In genomic region chr6:160973311-160973710, GRCh38 we compare ENCODE assay signal across 1 cellular context.
TF ChIP-seq lines count a peak whose summit lies in the region.

No MANE protein-coding gene starts in this region.

TF ChIP-seq in WTC11, 78 proteins besides CTCF, POLR2A, EP300 and RAD21 (continued from another document):
- TF ChIP-seq MAX (CRISPR knock-in tag; IDR thresholded peaks at IDR 0.05) (no peak), OVOL2 (CRISPR knock-in tag; IDR thresholded peaks at IDR 0.05; ENCODE audit: borderline replicate concordance) (no peak), ATF6 (CRISPR knock-in tag; IDR thresholded peaks at IDR 0.05) (no peak), SOX15 (CRISPR knock-in tag; IDR thresholded peaks at IDR 0.05) (no peak)
TF ChIP-seq in WTC11: peak in this region for 0.
